ENCODE assay signal across 32 cellular contexts in the genomic region with DNA sequence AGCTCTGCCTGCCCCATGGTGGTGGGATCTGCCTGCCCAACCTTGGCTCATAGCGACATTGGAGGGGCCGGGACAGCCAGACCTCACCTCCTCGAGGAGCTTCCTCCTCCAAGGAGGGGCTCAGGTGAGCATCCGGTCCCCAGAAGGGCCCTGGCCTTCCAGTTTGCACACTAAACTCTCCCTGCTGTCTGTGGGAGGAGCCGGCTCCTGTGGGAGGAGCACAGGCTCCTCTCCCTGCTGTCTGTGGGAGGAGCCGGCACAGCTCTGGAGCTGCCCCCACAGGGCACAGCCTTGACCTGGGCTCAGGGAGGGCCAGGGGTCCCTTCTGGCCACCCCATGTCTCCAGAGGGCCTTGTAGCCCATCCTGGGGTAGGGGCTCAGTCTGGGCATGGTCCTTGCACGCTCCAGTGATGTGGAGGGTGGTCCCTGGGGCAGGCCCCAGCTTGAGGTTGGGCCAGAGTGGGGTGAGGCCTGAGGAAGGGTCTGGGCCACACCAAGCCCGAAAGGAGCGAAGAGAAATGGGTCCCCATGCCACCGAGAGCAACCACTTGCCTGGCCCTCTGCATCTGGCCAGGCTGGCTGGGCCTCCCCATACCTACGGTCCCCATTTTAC.
DNase-seq lines count a peak whose midpoint lies in the region; ATAC-seq, FAIRE-seq and TF ChIP-seq lines count a peak whose summit lies in the region.
"Had no signal": no experiment of that assay in that cellular context is flagged by ENCODE, and none has a peak within 500 bp of the region (broad histone marks: within the 10 kb centered on the region; RNA-seq: fewer than 3 reads in every experiment).

No MANE protein-coding gene starts in this region.

- TF ChIP-seq EP300 in GM12878 (IDR thresholded peaks at IDR 0.05; ENCODE audit: borderline replicate concordance in 1 of 2, control insufficient read depth in 1 of 2, low read depth in 2 of 2, low read length in 2 of 2) = no peak
- no peak for TF ChIP-seq EP300 in sigmoid colon (IDR thresholded peaks at IDR 0.05)

- POLR2A ChIA-PET in GM12878 (lab: Charles Lee) = no interaction called here

- no peak for TF ChIP-seq RAD21 in GM12878 (IDR thresholded peaks at IDR 0.05; ENCODE audit: insufficient read depth, low read depth, low read length)

- TF ChIP-seq CTCF in GM12878 (IDR thresholded peaks at IDR 0.05 in 2 of 3, conservative IDR thresholded peaks at IDR 0.05 in 1 of 3; ENCODE audit: control insufficient read depth in 2 of 3, extremely low read depth in 1 of 3, insufficient read depth in 1 of 3, low read depth in 3 of 3, low read length in 3 of 3) (no peak), sigmoid colon (IDR thresholded peaks at IDR 0.05) (no peak)

- CTCF ChIA-PET in GM12878 (lab: Yijun Ruan, JAX) = interaction anchor here (0.6 kb wide), 1 partner anchor 817 kb away, joined by 3 read pairs; no protein-coding TSS in a partner anchor
- CTCF ChIA-PET in activated naive CD4-positive, alpha-beta T cell treated with anti-CD3 and anti-CD28 coated beads, Interleukin-2, amount 10 ng/mL, durations not matched to agents 7 days and 5 days (lab: Charles Lee) = no interaction called here

- no peaks in the 10 kb centered on the region for H3K27me3 ChIP-seq in GM12878 (replicated peaks in 1 of 2; ENCODE audit: control insufficient read depth in 2 of 2, insufficient read depth in 2 of 2, low read length in 1 of 2)
- peaks cover 0 to 5% (median 0%) of the 10 kb centered on the region in 3 donors for H3K27me3 ChIP-seq in sigmoid colon
- H3K27me3 ChIP-seq: hepatocyte, ovary, vagina had no signal

- H3K27me3 Mint-ChIP-seq in activated T-cell treated with anti-CD3 and anti-CD28 coated beads, Interleukin-2, amount 50 U/mL, for 24 hours = no peaks in the 10 kb centered on the region
- no peaks in the 10 kb centered on the region for H3K27me3 Mint-ChIP-seq in activated T-cell treated with anti-CD3 and anti-CD28 coated beads, Interleukin-2, amount 50 U/mL, for 72 hours (ENCODE audit: low read depth)
- H3K27me3 Mint-ChIP-seq in activated naive CD4-positive, alpha-beta T cell treated with anti-CD3 and anti-CD28 coated beads, Interleukin-2, amount 10 ng/mL, durations not matched to agents 7 days and 5 days = peaks cover 7% of the 10 kb centered on the region

- TF ChIP-seq POLR2A in GM12892 (IDR thresholded peaks at IDR 0.05; ENCODE audit: low read depth, low read length) (no peak), GM12878 (IDR thresholded peaks at IDR 0.05; ENCODE audit: low read depth, low read length) (no peak), sigmoid colon (IDR thresholded peaks at IDR 0.05) (no peak)

- H2AFZ ChIP-seq in GM12878 (ENCODE audit: control insufficient read depth, low read depth, low read length) = no peak overlapping the region
- H2AFZ ChIP-seq: hepatocyte had no signal

- no peaks in the 10 kb centered on the region for H3K4me1 Mint-ChIP-seq in activated T-cell treated with anti-CD3 and anti-CD28 coated beads, Interleukin-2, amount 50 U/mL, for 24 hours (ENCODE audit: low read depth)
- no peaks in the 10 kb centered on the region for H3K4me1 Mint-ChIP-seq in activated T-cell treated with anti-CD3 and anti-CD28 coated beads, Interleukin-2, amount 50 U/mL, for 72 hours (ENCODE audit: low read depth)
- no peaks in the 10 kb centered on the region for H3K4me1 Mint-ChIP-seq in activated naive CD4-positive, alpha-beta T cell treated with anti-CD3 and anti-CD28 coated beads, Interleukin-2, amount 10 ng/mL, durations not matched to agents 7 days and 5 days
- H3K4me1 Mint-ChIP-seq: immature natural killer cell had no signal

- intact Hi-C loops in GM12878 (cut with micrococcal nuclease; ENCODE audit: unreplicated experiment) (no loop called here), sigmoid colon (cut with DNase I) (no loop called here)

- BruUV-seq in GM12878 (replicated peaks; lab: Mats Ljungman, UMichigan) = no TSS peak

- H3K79me2 ChIP-seq in GM12878 (ENCODE audit: control insufficient read depth, insufficient read depth, low read length) = no peaks in the 10 kb centered on the region
- H3K79me2 ChIP-seq: hepatocyte had no signal

- peak; percentile 15 for DNase-seq in activated T-cell treated with anti-CD3 and anti-CD28 coated beads, Interleukin-2, amount 50 U/mL, for 24 hours
- DNase-seq in activated T-cell treated with anti-CD3 and anti-CD28 coated beads, Interleukin-2, amount 50 U/mL, for 72 hours = no peak
- DNase-seq in GM12892 (ENCODE audit: insufficient read length) = peak; percentile 25
- DNase-seq in GM12878 (ENCODE audit: low read depth, low spot score) = no peak
- peak; percentile 38 for DNase-seq in sigmoid colon
- DNase-seq in dermis blood vessel endothelial cell = no peak
- DNase-seq in activated naive CD4-positive, alpha-beta T cell treated with anti-CD3 and anti-CD28 coated beads, Interleukin-2, amount 10 ng/mL, durations not matched to agents 7 days and 5 days = no peak
- DNase-seq: activated CD4-positive, alpha-beta T cell treated with anti-CD3 and anti-CD28 coated beads for 4 hours; effector memory CD4-positive, alpha-beta T cell; esophagus squamous epithelium; immature natural killer cell; NCI-H1048; NCI-H187; NCI-H2171 treated with DMSO at 0.1 percent for 48 hours; NCI-H69; ovary; SK-N-SH; stimulated activated CD4-positive, alpha-beta T cell treated with anti-CD3 and anti-CD28 coated beads, Interleukin-12 subunit alpha, Interleukin-12 subunit beta, amount 100 ng/mL, for 4 hours; stimulated activated CD4-positive, alpha-beta T cell treated with anti-CD3 and anti-CD28 coated beads, Interleukin-4, amount 100 ng/mL, for 24 hours; stimulated activated naive B cell treated with anti-CD40 and anti-IgM and Interleukin-4, amounts not matched to agents 10 μg/mL and 1 μg/mL and 100 μg/mL, for 72 hours had no signal

- H3K36me3 ChIP-seq in GM12878 (ENCODE audit: control insufficient read depth in 2 of 2, insufficient read depth in 2 of 2, low read length in 1 of 2) = no peaks in the 10 kb centered on the region
- H3K36me3 ChIP-seq in sigmoid colon = no peaks in the 10 kb centered on the region
- H3K36me3 ChIP-seq: esophagus squamous epithelium, left lung, ovary, thoracic aorta, vagina had no signal

- 30% methylated on average over 11 of the region's 11 CpGs for WGBS in GM12878 (ENCODE audit: insufficient coverage, insufficient replicate concordance, low lambda C conversion rate, missing lambda C conversion rate)
- WGBS in sigmoid colon, 2 donors = 60 to 79% methylated on average over 11 of the region's 11 CpGs

- FAIRE-seq in GM12892 (lab: Jason Lieb, UNC) (no peak), GM12878 (lab: Jason Lieb, UNC) (no peak)
- FAIRE-seq: frontal cortex, GM18507 had no signal

- no peak overlapping the region for H3K9ac ChIP-seq in GM12878 (ENCODE audit: control insufficient read depth, insufficient read depth, low read length)
- H3K9ac ChIP-seq: SK-N-SH had no signal

- H3K4me2 ChIP-seq in GM12878 (ENCODE audit: control insufficient read depth, insufficient read depth) = no peak overlapping the region
- H3K4me2 ChIP-seq: hepatocyte, SK-N-SH had no signal

- H3K9me3 ChIP-seq in GM12878 (replicated peaks; ENCODE audit: control insufficient read depth, insufficient read depth, low read length) = no peaks in the 10 kb centered on the region
- H3K9me3 ChIP-seq in sigmoid colon = no peaks in the 10 kb centered on the region
- H3K9me3 ChIP-seq: esophagus squamous epithelium, left lung, ovary, SK-N-SH, thoracic aorta, vagina had no signal

- SMC1A ChIA-PET in GM12878 (lab: Charles Lee; ENCODE audit: uncharacterized antibody, unreplicated experiment) = no interaction called here

- H3K4me3 Mint-ChIP-seq in activated T-cell treated with anti-CD3 and anti-CD28 coated beads, Interleukin-2, amount 50 U/mL, for 24 hours = no peak overlapping the region
- no peak overlapping the region for H3K4me3 Mint-ChIP-seq in activated T-cell treated with anti-CD3 and anti-CD28 coated beads, Interleukin-2, amount 50 U/mL, for 72 hours
- H3K4me3 Mint-ChIP-seq in activated naive CD4-positive, alpha-beta T cell treated with anti-CD3 and anti-CD28 coated beads, Interleukin-2, amount 10 ng/mL, durations not matched to agents 7 days and 5 days = no peak overlapping the region
- H3K4me3 Mint-ChIP-seq: brain; immature natural killer cell; mesothelial cell of epicardium; natural killer cell treated with Interleukin-12 subunit alpha and Interleukin-12 subunit beta and Interleukin-15 and Interleukin-18, amount 100 ng/mL, for 72 hours; stimulated activated naive B cell treated with anti-CD40 and anti-IgM and Interleukin-4, amounts not matched to agents 10 μg/mL and 1 μg/mL and 100 μg/mL, for 72 hours; T-helper 17 cell had no signal

- H3K27ac ChIP-seq in GM12878 (ENCODE audit: control insufficient read depth, insufficient read depth) = no peak overlapping the region
- H3K27ac ChIP-seq in sigmoid colon = no peak overlapping the region
- H3K27ac ChIP-seq: esophagus squamous epithelium, hepatocyte, left lung, ovary, thoracic aorta, vagina had no signal

- RAD21 ChIA-PET in GM12878 (lab: Charles Lee; ENCODE audit: unreplicated experiment) = no interaction called here

- in situ Hi-C loops in GM12878 (cut with MboI) = no loop called here

- H3K4me1 ChIP-seq in GM12878 (ENCODE audit: control insufficient read depth, insufficient read depth, low read length) (no peaks in the 10 kb centered on the region), sigmoid colon (peaks cover 0 to 14% (median 11%) of the 10 kb centered on the region in 4 donors)

- no peaks in the 10 kb centered on the region for H4K20me1 ChIP-seq in GM12878 (ENCODE audit: control insufficient read depth, insufficient read depth)

- no peaks in the 10 kb centered on the region for H3K36me3 Mint-ChIP-seq in activated T-cell treated with anti-CD3 and anti-CD28 coated beads, Interleukin-2, amount 50 U/mL, for 24 hours (ENCODE audit: low read depth)
- H3K36me3 Mint-ChIP-seq in activated T-cell treated with anti-CD3 and anti-CD28 coated beads, Interleukin-2, amount 50 U/mL, for 72 hours (ENCODE audit: insufficient read depth in 2 of 2) = no peaks in the 10 kb centered on the region
- no peaks in the 10 kb centered on the region for H3K36me3 Mint-ChIP-seq in activated naive CD4-positive, alpha-beta T cell treated with anti-CD3 and anti-CD28 coated beads, Interleukin-2, amount 10 ng/mL, durations not matched to agents 7 days and 5 days
- H3K36me3 Mint-ChIP-seq: brain; immature natural killer cell; mesothelial cell of epicardium; natural killer cell treated with Interleukin-12 subunit alpha and Interleukin-12 subunit beta and Interleukin-15 and Interleukin-18, amount 100 ng/mL, for 72 hours; stimulated activated naive B cell treated with anti-CD40 and anti-IgM and Interleukin-4, amounts not matched to agents 10 μg/mL and 1 μg/mL and 100 μg/mL, for 72 hours had no signal

- H3K27ac Mint-ChIP-seq in activated T-cell treated with anti-CD3 and anti-CD28 coated beads, Interleukin-2, amount 50 U/mL, for 24 hours = no peak overlapping the region
- H3K27ac Mint-ChIP-seq in activated T-cell treated with anti-CD3 and anti-CD28 coated beads, Interleukin-2, amount 50 U/mL, for 72 hours = no peak overlapping the region
- H3K27ac Mint-ChIP-seq in activated naive CD4-positive, alpha-beta T cell treated with anti-CD3 and anti-CD28 coated beads, Interleukin-2, amount 10 ng/mL, durations not matched to agents 7 days and 5 days = no peak overlapping the region
- H3K27ac Mint-ChIP-seq: immature natural killer cell; mesothelial cell of epicardium; natural killer cell treated with Interleukin-12 subunit alpha and Interleukin-12 subunit beta and Interleukin-15 and Interleukin-18, amount 100 ng/mL, for 72 hours; stimulated activated naive B cell treated with anti-CD40 and anti-IgM and Interleukin-4, amounts not matched to agents 10 μg/mL and 1 μg/mL and 100 μg/mL, for 72 hours; T-helper 17 cell had no signal

- no peak for ATAC-seq in activated T-cell treated with anti-CD3 and anti-CD28 coated beads, Interleukin-2, amount 50 U/mL, for 72 hours (replicated peaks in 1 of 2)
- peak; percentile 62 for ATAC-seq in GM12878
- no peak for ATAC-seq in HG03095 (IDR thresholded peaks at IDR 0.05; ENCODE audit: unreplicated experiment)
- ATAC-seq: left lung; natural killer cell treated with Interleukin-12 subunit alpha and Interleukin-12 subunit beta and Interleukin-15 and Interleukin-18, amount 100 ng/mL, for 72 hours; right cardiac atrium; stimulated activated naive B cell treated with anti-CD40 and anti-IgM and Interleukin-4, amounts not matched to agents 10 μg/mL and 1 μg/mL and 100 μg/mL, for 72 hours; T-helper 17 cell had no signal

- no peak overlapping the region for H3K4me3 ChIP-seq in GM12878
- no peak overlapping the region for H3K4me3 ChIP-seq in sigmoid colon
- H3K4me3 ChIP-seq: esophagus squamous epithelium, hepatocyte, left lung, ovary, thoracic aorta, vagina had no signal

- H3K9me3 Mint-ChIP-seq in activated T-cell treated with anti-CD3 and anti-CD28 coated beads, Interleukin-2, amount 50 U/mL, for 24 hours = no peaks in the 10 kb centered on the region
- H3K9me3 Mint-ChIP-seq in activated T-cell treated with anti-CD3 and anti-CD28 coated beads, Interleukin-2, amount 50 U/mL, for 72 hours = no peaks in the 10 kb centered on the region
- H3K9me3 Mint-ChIP-seq in activated naive CD4-positive, alpha-beta T cell treated with anti-CD3 and anti-CD28 coated beads, Interleukin-2, amount 10 ng/mL, durations not matched to agents 7 days and 5 days = no peaks in the 10 kb centered on the region
- H3K9me3 Mint-ChIP-seq: immature natural killer cell; mesothelial cell of epicardium; natural killer cell treated with Interleukin-12 subunit alpha and Interleukin-12 subunit beta and Interleukin-15 and Interleukin-18, amount 100 ng/mL, for 72 hours; stimulated activated naive B cell treated with anti-CD40 and anti-IgM and Interleukin-4, amounts not matched to agents 10 μg/mL and 1 μg/mL and 100 μg/mL, for 72 hours had no signal

Comparison
In these comparisons a context has a peak if more than half of its experiments do, and no peak if none do; other contexts are left out.
1. DNase-seq: peak in activated T-cell treated with anti-CD3 and anti-CD28 coated beads, Interleukin-2, amount 50 U/mL, for 24 hours (single experiment), GM12892 (single experiment) and sigmoid colon (single experiment); none in activated T-cell treated with anti-CD3 and anti-CD28 coated beads, Interleukin-2, amount 50 U/mL, for 72 hours (0 of 2), GM12878 (single experiment), dermis blood vessel endothelial cell (single experiment) and activated naive CD4-positive, alpha-beta T cell treated with anti-CD3 and anti-CD28 coated beads, Interleukin-2, amount 10 ng/mL, durations not matched to agents 7 days and 5 days (single experiment).